ENCODE assay signal across 8 cellular contexts in genomic region chr10:110305767-110306451, GRCh38. TPM values are rescaled to one million over a fixed set of nuclear protein-coding genes. Genes with fewer than 3 reads are reported as not detected.
DNase-seq lines count a peak whose midpoint lies in the region; ATAC-seq and TF ChIP-seq lines count a peak whose summit lies in the region.

No MANE protein-coding gene starts in this region.

- H3K36me3 Mint-ChIP-seq in endothelial cell (ENCODE audit: low read depth, unreplicated experiment), result peaks cover 20% of the 10 kb centered on the region

- no peak for TF ChIP-seq EP300 in suprapubic skin (IDR thresholded peaks at IDR 0.05)

- DNase-seq in BE2C (peak; percentile 40), NCI-H524 (lab: John Stamatoyannopoulos, UW) (peak; percentile 2 to 42), endothelial cell (ENCODE audit: low spot score) (peak; percentile 44), mucosa of gallbladder (ENCODE audit: low spot score) (peak; percentile 71), suprapubic skin (ENCODE audit: low spot score in 2 of 2) (no peak)
- peak; percentile 57 for DNase-seq in activated CD4-positive, alpha-beta T cell treated with anti-CD3 and anti-CD28 coated beads for 48 hours

- H3K4me1 ChIP-seq in BE2C (no peaks in the 10 kb centered on the region), suprapubic skin (peaks cover 42% of the 10 kb centered on the region)

- ATAC-seq in GM18867 (IDR thresholded peaks at IDR 0.05; ENCODE audit: unreplicated experiment), result peak; percentile 56
- ATAC-seq in HG03432 (IDR thresholded peaks at IDR 0.05; ENCODE audit: unreplicated experiment), result peak; percentile 49

- no peaks in the 10 kb centered on the region for H3K9me3 Mint-ChIP-seq in endothelial cell (ENCODE audit: unreplicated experiment)

- H3K36me3 ChIP-seq in BE2C, result peaks cover 28% of the 10 kb centered on the region
- peaks cover 9% of the 10 kb centered on the region for H3K36me3 ChIP-seq in suprapubic skin

- peak overlapping the region; percentile 95 for H3K27ac Mint-ChIP-seq in endothelial cell (ENCODE audit: unreplicated experiment)

- 61% methylated on average over 17 of the region's 17 CpGs for WGBS in suprapubic skin

- TF ChIP-seq POLR2A in suprapubic skin (IDR thresholded peaks at IDR 0.05), result no peak

- TF ChIP-seq CTCF in BE2C (IDR thresholded peaks at IDR 0.05; ENCODE audit: low read depth, low read length), result peak; percentile 66
- TF ChIP-seq CTCF in endothelial cell (IDR thresholded peaks at IDR 0.05; ENCODE audit: unreplicated experiment), result peak; percentile 59
- peak; percentile 59 to 64 for TF ChIP-seq CTCF in suprapubic skin (IDR thresholded peaks at IDR 0.05)

- H3K27ac ChIP-seq in suprapubic skin, result peak overlapping the region; percentile 96

- no peaks in the 10 kb centered on the region for H3K27me3 Mint-ChIP-seq in endothelial cell (ENCODE audit: unreplicated experiment)

- H3K9me3 ChIP-seq in BE2C (no peaks in the 10 kb centered on the region), suprapubic skin (no peaks in the 10 kb centered on the region)

- H3K4me1 Mint-ChIP-seq in endothelial cell (ENCODE audit: unreplicated experiment), result peaks cover 33% of the 10 kb centered on the region

- H3K27me3 ChIP-seq in BE2C (no peaks in the 10 kb centered on the region), suprapubic skin (no peaks in the 10 kb centered on the region)

- H3K4me3 ChIP-seq in BE2C (ENCODE audit: low read depth, low read length) (peak overlapping the region; percentile 94), suprapubic skin (peak overlapping the region; percentile 97)

- H3K4me3 Mint-ChIP-seq in endothelial cell (ENCODE audit: unreplicated experiment), result peak overlapping the region; percentile 95

RNA-seq across cellular contexts. Expression of gene SMNDC1, which starts 1.2 kb away (rescaled TPM):
- 58.2 TPM for polyA plus RNA-seq in BE2C (2012; ENCODE audit: insufficient read depth, insufficient read length, low read depth)
- total RNA-seq in endothelial cell (ENCODE audit: unreplicated experiment), result 35.4 TPM
- 26.6 TPM for total RNA-seq in mucosa of gallbladder
- total RNA-seq in suprapubic skin, result 10 to 100 TPM; 10.3 to 15.8 (median 12.8) TPM

Comparison
In these comparisons a context has a peak if more than half of its experiments do, and no peak if none do; other contexts are left out.
1. DNase-seq: peak in BE2C (single experiment), NCI-H524 (2 of 2), activated CD4-positive, alpha-beta T cell treated with anti-CD3 and anti-CD28 coated beads for 48 hours (single experiment), endothelial cell (single experiment) and mucosa of gallbladder (single experiment); none in suprapubic skin (0 of 2).
2. Peak in every context shown above with its lines, with median percentiles within 50 percentile points of each other: CTCF ChIP-seq.